In the genomic region with DNA sequence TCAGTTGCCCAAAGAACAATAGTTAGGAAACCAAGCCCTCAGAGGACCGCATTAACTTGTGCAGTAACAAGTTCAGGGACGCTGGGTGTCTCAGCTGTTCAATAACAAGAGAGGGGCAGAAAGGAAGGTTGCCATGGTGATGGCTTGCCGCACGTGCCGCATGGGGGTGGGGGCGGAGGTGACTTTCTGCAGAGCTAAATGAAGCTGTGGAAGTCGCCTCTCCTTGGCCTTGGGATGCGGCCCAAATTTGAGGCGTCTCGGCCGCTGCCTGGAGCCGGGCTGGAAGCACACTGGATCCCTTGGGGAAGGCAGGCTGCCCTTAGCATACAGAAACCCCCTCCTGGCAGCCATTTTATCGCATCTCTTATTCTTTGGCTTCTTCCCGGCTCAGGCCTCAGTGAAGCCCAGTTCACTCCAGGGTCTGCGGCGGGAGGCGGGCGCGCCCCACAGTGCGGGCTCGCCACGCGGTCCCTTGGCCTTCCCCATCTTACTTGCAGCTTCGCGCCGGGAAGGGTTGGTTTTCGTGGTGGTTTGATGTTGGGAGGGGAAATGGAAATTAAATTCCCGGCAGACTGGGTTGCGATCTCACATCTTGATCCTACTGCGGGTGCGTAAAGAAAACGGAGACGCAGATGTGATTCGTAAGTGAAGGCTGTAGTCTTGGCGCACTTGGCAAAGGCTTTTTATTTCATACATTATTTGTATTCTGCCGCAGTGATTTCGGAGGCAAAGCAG, we compare ENCODE assay signal across 8 cellular contexts.
DNase-seq lines count a peak whose midpoint lies in the region; ATAC-seq lines count a peak whose summit lies in the region.

No MANE protein-coding gene starts in this region.

- H3K9me3 Mint-ChIP-seq in activated CD4-positive, alpha-beta memory T cell treated with anti-CD3 and anti-CD28 coated beads for 36 hours: peaks cover 7% of the 10 kb centered on the region
- H3K9me3 Mint-ChIP-seq in activated CD4-positive, alpha-beta memory T cell treated with anti-CD3 and anti-CD28 coated beads, Interleukin-2, amount 10 ng/mL, durations not matched to agents 7 days and 5 days: no peaks in the 10 kb centered on the region

- H3K27ac Mint-ChIP-seq in activated CD4-positive, alpha-beta memory T cell treated with anti-CD3 and anti-CD28 coated beads for 36 hours: no peak overlapping the region
- no peak overlapping the region for H3K27ac Mint-ChIP-seq in activated CD4-positive, alpha-beta memory T cell treated with anti-CD3 and anti-CD28 coated beads, Interleukin-2, amount 10 ng/mL, durations not matched to agents 7 days and 5 days

- H3K36me3 ChIP-seq in iPS DF 6.9 (ENCODE audit: control insufficient read depth, insufficient read depth, low read length): no peaks in the 10 kb centered on the region

- peak overlapping the region; percentile 50 for H3K27ac ChIP-seq in angular gyrus (ENCODE audit: low read depth, low read length)
- no peak overlapping the region for H3K27ac ChIP-seq in iPS DF 6.9 (ENCODE audit: low read length)

- POLR2A ChIA-PET in activated CD4-positive, alpha-beta memory T cell treated with anti-CD3 and anti-CD28 coated beads for 36 hours (lab: Charles Lee): no interaction called here
- POLR2A ChIA-PET in activated CD4-positive, alpha-beta memory T cell treated with anti-CD3 and anti-CD28 coated beads, Interleukin-2, amount 10 ng/mL, durations not matched to agents 7 days and 5 days (lab: Charles Lee): no interaction called here

- intact Hi-C loops in activated CD4-positive, alpha-beta memory T cell treated with anti-CD3 and anti-CD28 coated beads for 36 hours (cut with micrococcal nuclease): no loop called here

- H3K27me3 Mint-ChIP-seq in activated CD4-positive, alpha-beta memory T cell treated with anti-CD3 and anti-CD28 coated beads for 36 hours: peaks cover 25% of the 10 kb centered on the region
- peaks cover 17% of the 10 kb centered on the region for H3K27me3 Mint-ChIP-seq in activated CD4-positive, alpha-beta memory T cell treated with anti-CD3 and anti-CD28 coated beads, Interleukin-2, amount 10 ng/mL, durations not matched to agents 7 days and 5 days

- H3K4me3 ChIP-seq in iPS DF 6.9 (ENCODE audit: low read length) (peak overlapping the region; percentile 19; the same call in 1 of the 2 replicates), skeletal muscle cell (ENCODE audit: low read depth, low read length) (peak overlapping the region; percentile 34)

- peak; percentile 18 for DNase-seq in activated CD4-positive, alpha-beta memory T cell treated with anti-CD3 and anti-CD28 coated beads for 36 hours
- no peak for DNase-seq in activated CD4-positive, alpha-beta memory T cell treated with anti-CD3 and anti-CD28 coated beads, Interleukin-2, amount 10 ng/mL, durations not matched to agents 7 days and 5 days
- DNase-seq in iPS DF 6.9 (ENCODE audit: low read depth, low spot score) (peak; percentile 31), skeletal muscle cell (ENCODE audit: low read depth) (no peak), NCI-H2196 (lab: John Stamatoyannopoulos, UW; ENCODE audit: unreplicated experiment) (no peak), cerebellum (ENCODE audit: low spot score) (no peak)

- H3K27me3 ChIP-seq in iPS DF 6.9 (ENCODE audit: control insufficient read depth, insufficient read depth, low read length): no peaks in the 10 kb centered on the region

- no peaks in the 10 kb centered on the region for H3K9me3 ChIP-seq in iPS DF 6.9 (ENCODE audit: control insufficient read depth, insufficient read depth, low read length)

- no CpG with 5 or more reads among the region's 37 CpGs for WGBS in iPS DF 6.9 (ENCODE audit: insufficient coverage, insufficient read length)

- H3K4me3 Mint-ChIP-seq in activated CD4-positive, alpha-beta memory T cell treated with anti-CD3 and anti-CD28 coated beads for 36 hours: peak overlapping the region; percentile 31
- no peak overlapping the region for H3K4me3 Mint-ChIP-seq in activated CD4-positive, alpha-beta memory T cell treated with anti-CD3 and anti-CD28 coated beads, Interleukin-2, amount 10 ng/mL, durations not matched to agents 7 days and 5 days

- no peaks in the 10 kb centered on the region for H3K36me3 Mint-ChIP-seq in activated CD4-positive, alpha-beta memory T cell treated with anti-CD3 and anti-CD28 coated beads for 36 hours
- H3K36me3 Mint-ChIP-seq in activated CD4-positive, alpha-beta memory T cell treated with anti-CD3 and anti-CD28 coated beads, Interleukin-2, amount 10 ng/mL, durations not matched to agents 7 days and 5 days (ENCODE audit: low read depth): no peaks in the 10 kb centered on the region

- ATAC-seq in GM19035 (IDR thresholded peaks at IDR 0.05; ENCODE audit: unreplicated experiment): no peak

- H3K4me1 ChIP-seq in iPS DF 6.9 (ENCODE audit: control insufficient read depth, insufficient read depth, low read length): no peaks in the 10 kb centered on the region

- H3K4me1 Mint-ChIP-seq in activated CD4-positive, alpha-beta memory T cell treated with anti-CD3 and anti-CD28 coated beads for 36 hours (ENCODE audit: low read depth): peaks cover 13% of the 10 kb centered on the region
- peaks cover 2% of the 10 kb centered on the region for H3K4me1 Mint-ChIP-seq in activated CD4-positive, alpha-beta memory T cell treated with anti-CD3 and anti-CD28 coated beads, Interleukin-2, amount 10 ng/mL, durations not matched to agents 7 days and 5 days

- CTCF ChIA-PET in activated CD4-positive, alpha-beta memory T cell treated with anti-CD3 and anti-CD28 coated beads for 36 hours (lab: Charles Lee): no interaction called here
- CTCF ChIA-PET in activated CD4-positive, alpha-beta memory T cell treated with anti-CD3 and anti-CD28 coated beads, Interleukin-2, amount 10 ng/mL, durations not matched to agents 7 days and 5 days (lab: Charles Lee): no interaction called here

Comparison
In these comparisons a context has a peak if more than half of its experiments do, and no peak if none do; other contexts are left out.
1. DNase-seq: peak in activated CD4-positive, alpha-beta memory T cell treated with anti-CD3 and anti-CD28 coated beads for 36 hours (single experiment) and iPS DF 6.9 (single experiment); none in activated CD4-positive, alpha-beta memory T cell treated with anti-CD3 and anti-CD28 coated beads, Interleukin-2, amount 10 ng/mL, durations not matched to agents 7 days and 5 days (single experiment), skeletal muscle cell (single experiment), NCI-H2196 (single experiment) and cerebellum (single experiment).